Comparison of ENCODE assay signal across 23 cellular contexts in genomic region chr12:9872116-9872515, GRCh38. TPM values are rescaled to one million over a fixed set of nuclear protein-coding genes. Genes with fewer than 3 reads are reported as not detected.
DNase-seq lines count a peak whose midpoint lies in the region; ATAC-seq, FAIRE-seq and TF ChIP-seq lines count a peak whose summit lies in the region.
"Had no signal": no experiment of that assay in that cellular context is flagged by ENCODE, and none has a peak within 500 bp of the region (broad histone marks: within the 10 kb centered on the region; RNA-seq: fewer than 3 reads in every experiment).

No MANE protein-coding gene starts in this region.

- H3K27ac Mint-ChIP-seq in activated naive CD8-positive, alpha-beta T cell treated with anti-CD3 and anti-CD28 coated beads, Interleukin-2, amount 50 U/mL, for 24 hours, result no peak overlapping the region
- H3K27ac Mint-ChIP-seq: activated naive CD4-positive, alpha-beta T cell treated with anti-CD3 and anti-CD28 coated beads, Interleukin-2, amount 50 U/mL, for 24 hours; stimulated activated memory B cell treated with anti-CD40 and anti-IgM and Interleukin-4, amounts not matched to agents 10 μg/mL and 1 μg/mL and 100 μg/mL, for 72 hours had no signal

- no peak overlapping the region for H2BK120ac ChIP-seq in mesenchymal stem cell (ENCODE audit: low read depth, low read length)

- DNase-seq in KBM-7 (peak; percentile 57), mesenchymal stem cell (no peak), GM12892 (ENCODE audit: insufficient read length) (no peak), small intestine (no peak)
- no peak for DNase-seq in activated naive CD8-positive, alpha-beta T cell treated with anti-CD3 and anti-CD28 coated beads, Interleukin-2, amount 50 U/mL, for 24 hours
- DNase-seq in stimulated activated naive CD8-positive, alpha-beta T cell treated with anti-CD3 and anti-CD28 coated beads, Interleukin-15, Interleukin-2, amounts not matched to agents 100 U/mL and 50 U/mL, for 24 hours, result no peak
- DNase-seq: activated CD4-positive, CD25-positive, alpha-beta regulatory T cell; AML-193; hippocampal formation; lower lobe of right lung; NCI-H1436 treated with DMSO at 0.1 percent for 48 hours; NCI-H524; RPMI8226; T1000; tibial artery had no signal

- peaks cover 24% of the 10 kb centered on the region for H3K4me1 Mint-ChIP-seq in activated naive CD8-positive, alpha-beta T cell treated with anti-CD3 and anti-CD28 coated beads, Interleukin-2, amount 50 U/mL, for 24 hours

- H4K8ac ChIP-seq in mesenchymal stem cell (ENCODE audit: low read length), result no peak overlapping the region

- H3K27me3 ChIP-seq in mesenchymal stem cell (ENCODE audit: control insufficient read depth in 1 of 2, insufficient read depth in 1 of 2, low read length in 2 of 2) (no peaks in the 10 kb centered on the region), small intestine (ENCODE audit: control insufficient read depth in 2 of 2, insufficient read depth in 2 of 2, low read length in 2 of 2) (no peaks in the 10 kb centered on the region)
- H3K27me3 ChIP-seq: right atrium auricular region, tibial artery had no signal

- H3K9me3 Mint-ChIP-seq in activated naive CD8-positive, alpha-beta T cell treated with anti-CD3 and anti-CD28 coated beads, Interleukin-2, amount 50 U/mL, for 24 hours, result no peaks in the 10 kb centered on the region
- H3K9me3 Mint-ChIP-seq: activated naive CD4-positive, alpha-beta T cell treated with anti-CD3 and anti-CD28 coated beads, Interleukin-2, amount 50 U/mL, for 24 hours; stimulated activated memory B cell treated with anti-CD40 and anti-IgM and Interleukin-4, amounts not matched to agents 10 μg/mL and 1 μg/mL and 100 μg/mL, for 72 hours had no signal

- FAIRE-seq in GM12892 (lab: Jason Lieb, UNC), result no peak
- no peak for FAIRE-seq in small intestine (lab: Jason Lieb, UNC)
- FAIRE-seq: colon, endometrium had no signal

- H2BK12ac ChIP-seq in mesenchymal stem cell (ENCODE audit: low read length in 2 of 2), result no peak overlapping the region

- no peaks in the 10 kb centered on the region for H3K79me1 ChIP-seq in mesenchymal stem cell (replicated peaks; ENCODE audit: low read length, poor library complexity, severe bottlenecking)

- H3K18ac ChIP-seq in mesenchymal stem cell (ENCODE audit: low read depth in 1 of 2, low read length in 2 of 2), result no peak overlapping the region

- in situ Hi-C loops in KBM-7 (cut with MboI; ENCODE audit: low pct_unique_long_range_greater_than_20kb, low sequenced_read_pairs), result no loop called here

- no peak for TF ChIP-seq POLR2A in GM12892 (IDR thresholded peaks at IDR 0.05; ENCODE audit: low read depth, low read length)

- H3K23ac ChIP-seq in mesenchymal stem cell (ENCODE audit: low read length in 2 of 2), result no peak overlapping the region

- no peak overlapping the region for H2AFZ ChIP-seq in mesenchymal stem cell (ENCODE audit: low read depth, low read length)

- no peak overlapping the region for H4K91ac ChIP-seq in mesenchymal stem cell (ENCODE audit: low read length)

- H3K4me3 ChIP-seq in mesenchymal stem cell (ENCODE audit: insufficient read depth in 1 of 2, low read depth in 1 of 2, low read length in 2 of 2) (peak overlapping the region in 1 of 2 experiments; percentile 17), small intestine (ENCODE audit: low read depth in 1 of 2, low read length in 2 of 2) (no peak overlapping the region)
- H3K4me3 ChIP-seq: lower lobe of right lung, right atrium auricular region, tibial artery had no signal

- no peak overlapping the region for H2BK5ac ChIP-seq in mesenchymal stem cell (ENCODE audit: low read depth, low read length, poor library complexity, severe bottlenecking)

- no peak overlapping the region for H2BK15ac ChIP-seq in mesenchymal stem cell (ENCODE audit: low read depth, poor library complexity, severe bottlenecking)

- H3K4me2 ChIP-seq in mesenchymal stem cell (ENCODE audit: low read length, poor library complexity, severe bottlenecking), result no peak overlapping the region

- no peaks in the 10 kb centered on the region for H3K36me3 Mint-ChIP-seq in activated naive CD8-positive, alpha-beta T cell treated with anti-CD3 and anti-CD28 coated beads, Interleukin-2, amount 50 U/mL, for 24 hours (ENCODE audit: low read depth)
- H3K36me3 Mint-ChIP-seq: activated naive CD4-positive, alpha-beta T cell treated with anti-CD3 and anti-CD28 coated beads, Interleukin-2, amount 50 U/mL, for 24 hours; stimulated activated memory B cell treated with anti-CD40 and anti-IgM and Interleukin-4, amounts not matched to agents 10 μg/mL and 1 μg/mL and 100 μg/mL, for 72 hours had no signal

- H3K9ac ChIP-seq in mesenchymal stem cell (ENCODE audit: low read length), result peak overlapping the region; percentile 27

- WGBS in mesenchymal stem cell, result 96% methylated on average over 2 of the region's 3 CpGs
- WGBS in small intestine, 3 donors, result 84 to 87% (median 84%) methylated on average over 3 of the region's 3 CpGs

- H3K4ac ChIP-seq in mesenchymal stem cell (ENCODE audit: low read depth in 1 of 2, low read length in 2 of 2), result no peak overlapping the region

- no peak overlapping the region for H3K14ac ChIP-seq in mesenchymal stem cell (ENCODE audit: low read length in 2 of 2)

- H3K27ac ChIP-seq in mesenchymal stem cell (ENCODE audit: low read length, poor library complexity, severe bottlenecking) (no peak overlapping the region), small intestine (ENCODE audit: low read depth in 1 of 2, low read length in 1 of 2) (no peak overlapping the region)
- H3K27ac ChIP-seq: lower lobe of right lung, right atrium auricular region, tibial artery had no signal

- no peaks in the 10 kb centered on the region for H3K27me3 Mint-ChIP-seq in activated naive CD8-positive, alpha-beta T cell treated with anti-CD3 and anti-CD28 coated beads, Interleukin-2, amount 50 U/mL, for 24 hours
- H3K27me3 Mint-ChIP-seq: activated naive CD4-positive, alpha-beta T cell treated with anti-CD3 and anti-CD28 coated beads, Interleukin-2, amount 50 U/mL, for 24 hours; stimulated activated memory B cell treated with anti-CD40 and anti-IgM and Interleukin-4, amounts not matched to agents 10 μg/mL and 1 μg/mL and 100 μg/mL, for 72 hours had no signal

- no peak overlapping the region for H2AK5ac ChIP-seq in mesenchymal stem cell (ENCODE audit: low read length, severe bottlenecking)

- ATAC-seq in activated naive CD8-positive, alpha-beta T cell treated with anti-CD3 and anti-CD28 coated beads, Interleukin-2, amount 50 U/mL, for 24 hours, result peak; percentile 67
- peak; percentile 56 for ATAC-seq in stimulated activated naive CD8-positive, alpha-beta T cell treated with anti-CD3 and anti-CD28 coated beads, Interleukin-15, Interleukin-2, amounts not matched to agents 100 U/mL and 50 U/mL, for 24 hours
- no peak for ATAC-seq in HG02642 (IDR thresholded peaks at IDR 0.05; ENCODE audit: poor library complexity, unreplicated experiment)
- ATAC-seq: lower lobe of right lung; SK-N-SH treated with all-trans-retinoic acid at 6 μM for 48 hours; stimulated activated memory B cell treated with anti-CD40 and anti-IgM and Interleukin-4, amounts not matched to agents 10 μg/mL and 1 μg/mL and 100 μg/mL, for 72 hours had no signal

- H3K4me1 ChIP-seq in mesenchymal stem cell (ENCODE audit: control insufficient read depth, insufficient read depth, low read depth, low read length), result no peaks in the 10 kb centered on the region
- H3K4me1 ChIP-seq in small intestine (ENCODE audit: control insufficient read depth in 2 of 2, insufficient read depth in 1 of 2, low read depth in 1 of 2, low read length in 1 of 2), result no peaks in the 10 kb centered on the region
- H3K4me1 ChIP-seq: Caco-2, right atrium auricular region had no signal

- no peak overlapping the region for H3K4me3 Mint-ChIP-seq in activated naive CD8-positive, alpha-beta T cell treated with anti-CD3 and anti-CD28 coated beads, Interleukin-2, amount 50 U/mL, for 24 hours
- H3K4me3 Mint-ChIP-seq: activated naive CD4-positive, alpha-beta T cell treated with anti-CD3 and anti-CD28 coated beads, Interleukin-2, amount 50 U/mL, for 24 hours; stimulated activated memory B cell treated with anti-CD40 and anti-IgM and Interleukin-4, amounts not matched to agents 10 μg/mL and 1 μg/mL and 100 μg/mL, for 72 hours had no signal

- no peaks in the 10 kb centered on the region for H3K9me3 ChIP-seq in mesenchymal stem cell (ENCODE audit: control insufficient read depth, low read length)
- H3K9me3 ChIP-seq in small intestine (ENCODE audit: control insufficient read depth, low read depth), result no peaks in the 10 kb centered on the region
- H3K9me3 ChIP-seq: Caco-2, lower lobe of right lung, right atrium auricular region, tibial artery had no signal

- no peaks in the 10 kb centered on the region for H3K36me3 ChIP-seq in mesenchymal stem cell (ENCODE audit: control insufficient read depth in 1 of 2, insufficient read depth in 2 of 2, low read depth in 1 of 2, low read length in 2 of 2)
- no peaks in the 10 kb centered on the region for H3K36me3 ChIP-seq in small intestine (ENCODE audit: control insufficient read depth in 2 of 2, insufficient read depth in 2 of 2, low read length in 2 of 2)
- H3K36me3 ChIP-seq: lower lobe of right lung, right atrium auricular region, tibial artery had no signal

RNA-seq across cellular contexts. Expression of gene CLEC2B, which starts 3.0 kb away (rescaled TPM):
- 89.1 TPM for polyA plus RNA-seq in mesenchymal stem cell (2013, experiment 1 of 2)
- polyA plus RNA-seq in mesenchymal stem cell (2013, experiment 2 of 2), result 94.1 TPM
- polyA plus RNA-seq in GM12892 (2012; ENCODE audit: missing spikeins), result 3.2 TPM
- polyA plus RNA-seq in small intestine, result 1 to 10 TPM in 2 of 3 donors, under 1 TPM in 1; 0.45 to 7.4 (median 4.6) TPM

RNA-seq across cellular contexts. Expression of gene KLRF2, which starts 9.2 kb away (rescaled TPM):
- not detected for polyA plus RNA-seq in mesenchymal stem cell (2013, experiment 1 of 2)
- polyA plus RNA-seq in mesenchymal stem cell (2013, experiment 2 of 2), result not detected
- polyA plus RNA-seq in GM12892 (2012; ENCODE audit: missing spikeins), result not detected
- polyA plus RNA-seq in small intestine, result not detected

RNA-seq across cellular contexts. Expression of gene KLRF1, which starts 44.8 kb away (rescaled TPM):
- not detected for polyA plus RNA-seq in mesenchymal stem cell (2013, experiment 1 of 2)
- polyA plus RNA-seq in mesenchymal stem cell (2013, experiment 2 of 2), result 0.10 TPM
- polyA plus RNA-seq in GM12892 (2012; ENCODE audit: missing spikeins), result not detected
- under 1 TPM in 1 of 3 donors, not detected in 2; 0.24 TPM for polyA plus RNA-seq in small intestine
